1 cellular context compared by ENCODE assay signal in the genomic region with DNA sequence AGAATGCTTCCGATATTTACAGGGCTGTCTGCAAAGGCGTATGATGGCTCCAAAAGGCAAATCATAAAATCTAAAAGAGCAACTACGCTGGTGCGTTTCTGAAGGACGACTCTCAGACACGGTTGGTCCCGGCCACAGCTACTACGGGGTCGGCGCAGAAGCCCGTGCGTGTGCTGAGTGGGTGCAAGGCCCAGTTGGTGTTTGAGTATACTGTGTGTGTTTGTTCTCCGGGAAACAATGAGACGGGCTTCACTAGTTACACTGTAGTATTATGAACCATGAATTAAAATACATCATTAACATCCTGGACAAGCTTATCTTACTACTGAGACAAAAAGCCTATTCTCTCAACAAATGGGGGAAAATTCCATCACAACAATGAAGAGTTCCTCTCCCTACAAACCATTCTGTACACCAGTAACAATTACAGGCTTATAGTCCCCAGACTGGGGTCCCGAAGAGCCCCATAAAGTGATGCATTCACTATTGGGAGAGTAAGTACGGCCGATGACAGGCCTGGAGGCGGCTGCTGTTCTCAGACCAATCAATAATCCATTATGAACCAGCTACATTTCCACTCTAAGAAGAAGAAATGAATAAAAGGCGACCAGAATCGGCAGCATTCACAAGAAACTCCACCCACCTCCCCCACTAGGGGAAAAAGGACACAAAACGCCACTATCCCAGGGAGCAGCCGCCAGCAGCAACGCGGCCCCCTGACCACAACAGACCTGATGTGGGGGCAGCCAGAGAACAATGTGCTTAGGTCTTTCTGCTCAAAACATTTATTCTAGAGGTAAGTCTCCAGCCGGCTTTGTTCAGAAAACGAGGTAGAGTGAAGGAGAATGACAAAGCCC.
TF ChIP-seq lines count a peak whose summit lies in the region.

No MANE protein-coding gene starts in this region.

TF ChIP-seq in GM12878, 131 proteins besides CTCF, POLR2A, EP300 and RAD21 (continued from another document):
- TF ChIP-seq, protein P1, sequence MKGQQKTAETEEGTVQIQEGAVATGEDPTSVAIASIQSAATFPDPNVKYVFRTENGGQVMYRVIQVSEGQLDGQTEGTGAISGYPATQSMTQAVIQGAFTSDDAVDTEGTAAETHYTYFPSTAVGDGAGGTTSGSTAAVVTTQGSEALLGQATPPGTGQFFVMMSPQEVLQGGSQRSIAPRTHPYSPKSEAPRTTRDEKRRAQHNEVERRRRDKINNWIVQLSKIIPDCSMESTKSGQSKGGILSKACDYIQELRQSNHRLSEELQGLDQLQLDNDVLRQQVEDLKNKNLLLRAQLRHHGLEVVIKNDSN (IDR thresholded peaks at IDR 0.05; ENCODE audit: borderline replicate concordance, extremely low read length, insufficient read depth, low read depth, low read length), result no peak
- TF ChIP-seq RFX5 (IDR thresholded peaks at IDR 0.05; ENCODE audit: low read depth, low read length), result no peak
